Comparison of ENCODE assay signal across 18 cellular contexts in genomic region chr2:96878171-96878570, GRCh38.
"Had no signal": no experiment of that assay in that cellular context is flagged by ENCODE, and none has a peak within 500 bp of the region (broad histone marks: within the 10 kb centered on the region; RNA-seq: fewer than 3 reads in every experiment).

No MANE protein-coding gene starts in this region.

- H3K79me2 ChIP-seq: hepatocyte had no signal

- H3K27me3 Mint-ChIP-seq: activated CD4-positive, alpha-beta memory T cell treated with anti-CD3 and anti-CD28 coated beads for 36 hours; activated T-cell treated with anti-CD3 and anti-CD28 coated beads, Interleukin-2, amount 50 U/mL, for 24 hours; stimulated activated naive CD8-positive, alpha-beta T cell treated with anti-CD3 and anti-CD28 coated beads, Interleukin-15, Interleukin-2, amounts not matched to agents 100 ng/mL and 50 ng/mL, for 24 hours had no signal

- ATAC-seq: lower lobe of right lung, WTC11 had no signal

- H3K4me3 ChIP-seq: colonic mucosa, hepatocyte, lower lobe of right lung, upper lobe of left lung had no signal

- H3K27me3 ChIP-seq: brain microvascular endothelial cell, colonic mucosa, hepatocyte, upper lobe of left lung had no signal

- H3K4me3 Mint-ChIP-seq: activated CD4-positive, alpha-beta memory T cell treated with anti-CD3 and anti-CD28 coated beads for 36 hours; activated naive CD4-positive, alpha-beta T cell treated with anti-CD3 and anti-CD28 coated beads for 36 hours; activated T-cell treated with anti-CD3 and anti-CD28 coated beads, Interleukin-2, amount 50 U/mL, for 24 hours; endodermal cell; nephron progenitor cell; stimulated activated naive CD8-positive, alpha-beta T cell treated with anti-CD3 and anti-CD28 coated beads, Interleukin-15, Interleukin-2, amounts not matched to agents 100 ng/mL and 50 ng/mL, for 24 hours; WTC11 had no signal

- H3K9me3 ChIP-seq: colonic mucosa, lower lobe of right lung, upper lobe of left lung had no signal

- H3K27ac Mint-ChIP-seq: activated CD4-positive, alpha-beta memory T cell treated with anti-CD3 and anti-CD28 coated beads for 36 hours; activated naive CD4-positive, alpha-beta T cell treated with anti-CD3 and anti-CD28 coated beads for 36 hours; activated T-cell treated with anti-CD3 and anti-CD28 coated beads, Interleukin-2, amount 50 U/mL, for 24 hours; endodermal cell; nephron progenitor cell; progenitor cell of endocrine pancreas; stimulated activated naive CD8-positive, alpha-beta T cell treated with anti-CD3 and anti-CD28 coated beads, Interleukin-15, Interleukin-2, amounts not matched to agents 100 ng/mL and 50 ng/mL, for 24 hours; WTC11 had no signal

- DNase-seq: activated CD4-positive, alpha-beta memory T cell treated with anti-CD3 and anti-CD28 coated beads for 36 hours; activated CD4-positive, alpha-beta T cell treated with anti-CD3 and anti-CD28 coated beads for 4 hours; activated naive CD4-positive, alpha-beta T cell treated with anti-CD3 and anti-CD28 coated beads for 36 hours; activated T-cell treated with anti-CD3 and anti-CD28 coated beads, Interleukin-2, amount 50 U/mL, for 24 hours; brain microvascular endothelial cell; central memory CD4-positive, alpha-beta T cell; colonic mucosa; endodermal cell; foreskin fibroblast; islet precursor cell; lower lobe of right lung; nephron progenitor cell had no signal

- H3K36me3 ChIP-seq: brain microvascular endothelial cell, colonic mucosa, lower lobe of right lung, upper lobe of left lung had no signal

- H3K4me2 ChIP-seq: hepatocyte had no signal

- H2AFZ ChIP-seq: hepatocyte had no signal

- H3K36me3 Mint-ChIP-seq: activated CD4-positive, alpha-beta memory T cell treated with anti-CD3 and anti-CD28 coated beads for 36 hours; WTC11 had no signal

- H3K27ac ChIP-seq: brain microvascular endothelial cell, colonic mucosa, epithelial cell of prostate, hepatocyte, lower lobe of right lung, upper lobe of left lung had no signal

- H3K9me3 Mint-ChIP-seq: activated CD4-positive, alpha-beta memory T cell treated with anti-CD3 and anti-CD28 coated beads for 36 hours; activated naive CD4-positive, alpha-beta T cell treated with anti-CD3 and anti-CD28 coated beads for 36 hours; activated T-cell treated with anti-CD3 and anti-CD28 coated beads, Interleukin-2, amount 50 U/mL, for 24 hours; endodermal cell; nephron progenitor cell; stimulated activated naive CD8-positive, alpha-beta T cell treated with anti-CD3 and anti-CD28 coated beads, Interleukin-15, Interleukin-2, amounts not matched to agents 100 ng/mL and 50 ng/mL, for 24 hours; WTC11 had no signal
